ENCODE assay signal across 9 cellular contexts in genomic region chr7:3267928-3268690, GRCh38. TPM values are rescaled to one million over a fixed set of nuclear protein-coding genes. Genes with fewer than 3 reads are reported as not detected.
A peak's percentile ranks its signal among the peaks of the same experiment; 100 is the strongest.
DNase-seq lines count a peak whose midpoint lies in the region; ATAC-seq, FAIRE-seq and TF ChIP-seq lines count a peak whose summit lies in the region.
"Had no signal": no experiment of that assay in that cellular context is flagged by ENCODE, and none has a peak within 500 bp of the region (broad histone marks: within the 10 kb centered on the region; RNA-seq: fewer than 3 reads in every experiment).

No MANE protein-coding gene starts in this region.

- DNase-seq in HTR-8/SVneo (ENCODE audit: insufficient read length, low spot score) (peak; percentile 86), NCI-H524 treated with DMSO at 0.1 percent for 48 hours (lab: John Stamatoyannopoulos, UW) (peak; percentile 96), stomach (no peak)
- DNase-seq in stimulated activated CD8-positive, alpha-beta memory T cell treated with anti-CD3 and anti-CD28 coated beads, Interleukin-4, amount 100 ng/mL, for 48 hours: no peak

- no peak for TF ChIP-seq POLR2A in stomach (IDR thresholded peaks at IDR 0.05)

- H3K27me3 ChIP-seq in stomach: peaks cover 0 to 8% (median 0%) of the 10 kb centered on the region in 3 donors

- H3K27ac ChIP-seq in stomach: peak overlapping the region in 3 of 5 donors; percentile 20 to 46 (median 39)
- H3K27ac ChIP-seq: dorsolateral prefrontal cortex had no signal

- no peak for TF ChIP-seq EP300 in stomach (IDR thresholded peaks at IDR 0.05)

- peak; percentile 98 for FAIRE-seq in HTR-8/SVneo (lab: Jason Lieb, UNC)

- ATAC-seq in esophagus mucosa (peak; percentile 36), HG03571 (IDR thresholded peaks at IDR 0.05; ENCODE audit: unreplicated experiment) (no peak), GM18907 (IDR thresholded peaks at IDR 0.05; ENCODE audit: unreplicated experiment) (no peak)
- ATAC-seq: GM23338 had no signal

- no peak overlapping the region for H3K4me3 ChIP-seq in stomach
- H3K4me3 ChIP-seq: dorsolateral prefrontal cortex, GM23338 had no signal

- H3K4me1 ChIP-seq in stomach: no peaks in the 10 kb centered on the region

- intact Hi-C loops in stomach (cut with DNase I; ENCODE audit: low total_unique reads): no loop called here

- no peaks in the 10 kb centered on the region for H3K36me3 ChIP-seq in stomach

- no peak for TF ChIP-seq CTCF in stomach (IDR thresholded peaks at IDR 0.05)

- H3K9me3 ChIP-seq in stomach: no peaks in the 10 kb centered on the region

- 43 to 60% (median 53%) methylated on average over 8 to 10 of the region's 10 CpGs for WGBS in stomach, 5 donors

RNA-seq across cellular contexts. Expression of gene SDK1, which starts 32.9 kb away (rescaled TPM):
- total RNA-seq in esophagus mucosa (1.0 TPM), stomach (10 to 100 TPM in 3 of 5 donors, 1 to 10 TPM in 2; 5.8 to 11.2 (median 10.1) TPM)
- 1 to 10 TPM; 1.6 to 1.9 (median 1.7) TPM for polyA plus RNA-seq in stomach

Comparison
In these comparisons a context has a peak if more than half of its experiments do, and no peak if none do; other contexts are left out.
1. DNase-seq: peak in HTR-8/SVneo (single experiment) and NCI-H524 treated with DMSO at 0.1 percent for 48 hours (single experiment); none in stomach (single experiment) and stimulated activated CD8-positive, alpha-beta memory T cell treated with anti-CD3 and anti-CD28 coated beads, Interleukin-4, amount 100 ng/mL, for 48 hours (single experiment).